ENCODE assay signal across 8 cellular contexts in genomic region chr3:37546876-37547275, GRCh38.
DNase-seq lines count a peak whose midpoint lies in the region; ATAC-seq, FAIRE-seq and TF ChIP-seq lines count a peak whose summit lies in the region.

No MANE protein-coding gene starts in this region.

- no peaks in the 10 kb centered on the region for H3K9me3 ChIP-seq in left ventricle myocardium inferior (replicated peaks)

- peak; percentile 11 for FAIRE-seq in GM19239 (lab: Jason Lieb, UNC)

- in situ Hi-C loops in SK-MEL-5 (cut with HindIII; ENCODE audit: low pct_unique_long_range_greater_than_20kb, low sequenced_read_pairs): no loop called here

- peaks cover 54% of the 10 kb centered on the region for H3K4me1 ChIP-seq in left ventricle myocardium inferior

- DNase-seq in AG09309 (ENCODE audit: low read depth): no peak
- DNase-seq in GM19239 (ENCODE audit: insufficient read length, low spot score): peak; percentile 12
- peak; percentile 60 for DNase-seq in SK-MEL-5 (ENCODE audit: low read depth, low spot score)
- no peak for DNase-seq in left ventricle myocardium inferior
- DNase-seq in occipital lobe (lab: John Stamatoyannopoulos, UW): no peak
- no peak for DNase-seq in NCI-H187 treated with DMSO at 0.1 percent for 48 hours (lab: John Stamatoyannopoulos, UW)

- peak overlapping the region; percentile 57 for H3K27ac ChIP-seq in left ventricle myocardium inferior (replicated peaks)

- no peaks in the 10 kb centered on the region for H3K27me3 ChIP-seq in left ventricle myocardium inferior (ENCODE audit: low read depth)

- TF ChIP-seq CTCF in AG09309 (IDR thresholded peaks at IDR 0.05; ENCODE audit: control insufficient read depth, insufficient read depth, low read depth, low read length, missing control alignments): peak; percentile 16
- peak; percentile 53 for TF ChIP-seq CTCF in left ventricle myocardium inferior (IDR thresholded peaks at IDR 0.05; ENCODE audit: borderline replicate concordance)

- H3K36me3 ChIP-seq in left ventricle myocardium inferior: peaks cover 29% of the 10 kb centered on the region

- ATAC-seq in GM19023 (IDR thresholded peaks at IDR 0.05; ENCODE audit: unreplicated experiment): no peak
- ATAC-seq in GM21367 (IDR thresholded peaks at IDR 0.05; ENCODE audit: unreplicated experiment): no peak

- H3K4me3 ChIP-seq in AG09309 (ENCODE audit: control insufficient read depth, low read depth, low read length): no peak overlapping the region
- no peak overlapping the region for H3K4me3 ChIP-seq in left ventricle myocardium inferior

- intact Hi-C loops in left ventricle myocardium inferior (cut with micrococcal nuclease): no loop called here

Comparison
In these comparisons a context has a peak if more than half of its experiments do, and no peak if none do; other contexts are left out.
1. DNase-seq: peak in GM19239 (single experiment) and SK-MEL-5 (single experiment); none in AG09309 (single experiment), left ventricle myocardium inferior (single experiment), occipital lobe (single experiment) and NCI-H187 treated with DMSO at 0.1 percent for 48 hours (single experiment).